In genomic region chr11:1988667-1989317, GRCh38 we compare ENCODE assay signal across 1 cellular context.
TF ChIP-seq lines count a peak whose summit lies in the region.

No MANE protein-coding gene starts in this region.

TF ChIP-seq in HepG2, 621 proteins besides CTCF, POLR2A, EP300 and RAD21 (continued from another document and continues in another):
- TF ChIP-seq ZBTB25 (CRISPR knock-in tag; IDR thresholded peaks at IDR 0.05) (no peak), TCF7L2 (IDR thresholded peaks at IDR 0.05; ENCODE audit: low read depth, low read length) (no peak), ZNF441 (CRISPR knock-in tag; IDR thresholded peaks at IDR 0.05; ENCODE audit: borderline replicate concordance) (no peak), SRY (CRISPR knock-in tag; IDR thresholded peaks at IDR 0.05) (no peak), ZNF24 (IDR thresholded peaks at IDR 0.05) (no peak), FOSL2 (CRISPR knock-in tag; IDR thresholded peaks at IDR 0.05) (peak; percentile 31; the same call in 1 of the 2 replicates), ZNF724P (CRISPR knock-in tag; IDR thresholded peaks at IDR 0.05; ENCODE audit: borderline replicate concordance) (no peak), HMGA1 (CRISPR knock-in tag; conservative IDR thresholded peaks at IDR 0.05) (no peak), ZNF547 (CRISPR knock-in tag; IDR thresholded peaks at IDR 0.05) (no peak), PHB2 (IDR thresholded peaks at IDR 0.05; ENCODE audit: partially characterized antibody) (no peak), SATB2 (CRISPR knock-in tag; IDR thresholded peaks at IDR 0.05) (no peak), NR3C1 (CRISPR knock-in tag; IDR thresholded peaks at IDR 0.05) (no peak), STAT6 (CRISPR knock-in tag; IDR thresholded peaks at IDR 0.05; ENCODE audit: borderline replicate concordance) (no peak), ZNF34 (CRISPR knock-in tag; IDR thresholded peaks at IDR 0.05; ENCODE audit: borderline replicate concordance) (no peak), TFDP2 (CRISPR knock-in tag; IDR thresholded peaks at IDR 0.05) (no peak), MBD4 (IDR thresholded peaks at IDR 0.05; ENCODE audit: borderline replicate concordance, low read length) (no peak), CHCHD3 (CRISPR knock-in tag; IDR thresholded peaks at IDR 0.05) (no peak), JDP2 (CRISPR knock-in tag; IDR thresholded peaks at IDR 0.05; ENCODE audit: borderline replicate concordance) (no peak), ZBTB8A (CRISPR knock-in tag; IDR thresholded peaks at IDR 0.05; ENCODE audit: borderline replicate concordance, low read depth) (no peak), PAXIP1 (CRISPR knock-in tag; conservative IDR thresholded peaks at IDR 0.05) (no peak), NFAT5 (CRISPR knock-in tag; IDR thresholded peaks at IDR 0.05) (no peak), ZNF850 (CRISPR knock-in tag; conservative IDR thresholded peaks at IDR 0.05) (no peak), CREM (IDR thresholded peaks at IDR 0.05) (no peak), CREM (CRISPR knock-in tag; IDR thresholded peaks at IDR 0.05) (no peak), HNRNPH1 (optimal IDR thresholded peaks at IDR 0.05; ENCODE audit: low read depth, low read length) (no peak), CCDC6 (CRISPR knock-in tag; IDR thresholded peaks at IDR 0.05) (no peak), ZNF790 (CRISPR knock-in tag; IDR thresholded peaks at IDR 0.05; ENCODE audit: borderline replicate concordance) (no peak), MYPOP (CRISPR knock-in tag; IDR thresholded peaks at IDR 0.05) (no peak), ATRX (CRISPR knock-in tag; IDR thresholded peaks at IDR 0.05; ENCODE audit: borderline replicate concordance) (no peak), HMGXB3 (CRISPR knock-in tag; IDR thresholded peaks at IDR 0.05; ENCODE audit: borderline replicate concordance) (no peak), REXO4 (CRISPR knock-in tag; IDR thresholded peaks at IDR 0.05; ENCODE audit: borderline replicate concordance) (no peak), ZNF773 (CRISPR knock-in tag; IDR thresholded peaks at IDR 0.05; ENCODE audit: borderline replicate concordance) (no peak), GLI4 (CRISPR knock-in tag; IDR thresholded peaks at IDR 0.05; ENCODE audit: borderline replicate concordance) (no peak), ZBTB42 (CRISPR knock-in tag; IDR thresholded peaks at IDR 0.05) (no peak), REL (CRISPR knock-in tag; conservative IDR thresholded peaks at IDR 0.05) (no peak), NFE2L1 (CRISPR knock-in tag; IDR thresholded peaks at IDR 0.05; ENCODE audit: borderline replicate concordance) (no peak), NFATC3 (CRISPR knock-in tag; IDR thresholded peaks at IDR 0.05) (no peak), MYNN (CRISPR knock-in tag; IDR thresholded peaks at IDR 0.05; ENCODE audit: low read depth) (no peak), ZNF557 (CRISPR knock-in tag; IDR thresholded peaks at IDR 0.05) (no peak), ZNF800 (CRISPR knock-in tag; IDR thresholded peaks at IDR 0.05) (no peak), POLR2G (IDR thresholded peaks at IDR 0.05; ENCODE audit: low read depth, low read length) (peak; percentile 68), ARNT (IDR thresholded peaks at IDR 0.05) (no peak)
